In the genomic region with DNA sequence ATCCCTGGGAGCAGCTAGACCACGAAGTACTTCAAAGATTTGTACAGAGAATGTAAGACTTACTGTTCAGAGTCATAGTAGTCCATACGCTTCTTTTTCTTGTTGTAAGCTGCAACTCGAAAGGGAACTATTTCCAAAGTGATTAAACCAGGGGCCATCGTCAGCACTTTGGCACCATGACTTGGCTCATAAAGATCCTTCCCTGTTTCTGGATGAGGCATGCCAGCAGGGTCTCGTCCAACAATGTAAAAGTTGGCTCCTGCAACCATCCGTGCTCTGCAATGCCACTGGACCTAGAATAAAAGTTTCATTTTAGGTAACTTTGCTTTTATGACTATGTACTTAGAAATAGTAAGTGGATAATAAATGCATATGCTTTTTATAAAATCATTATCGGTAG, we compare ENCODE assay signal across 27 cellular contexts.
DNase-seq lines count a peak whose midpoint lies in the region; ATAC-seq and TF ChIP-seq lines count a peak whose summit lies in the region.
"Had no signal": no experiment of that assay in that cellular context is flagged by ENCODE, and none has a peak within 500 bp of the region (broad histone marks: within the 10 kb centered on the region; RNA-seq: fewer than 3 reads in every experiment).

No MANE protein-coding gene starts in this region.

- peaks cover 2% of the 10 kb centered on the region for H3K9me3 Mint-ChIP-seq in mesothelial cell of epicardium
- H3K9me3 Mint-ChIP-seq: activated CD4-positive, alpha-beta memory T cell treated with anti-CD3 and anti-CD28 coated beads, Interleukin-2, amount 10 ng/mL, durations not matched to agents 7 days and 5 days; activated naive CD4-positive, alpha-beta T cell treated with anti-CD3 and anti-CD28 coated beads, Interleukin-2, amount 50 U/mL, for 72 hours; endodermal cell had no signal

- no peak overlapping the region for H3K4me2 ChIP-seq in fibroblast of lung (ENCODE audit: extremely low read depth, insufficient read depth, low read length)

- no peaks in the 10 kb centered on the region for H3K79me2 ChIP-seq in fibroblast of lung (ENCODE audit: control insufficient read depth, insufficient read depth, low read length)

- H3K27me3 ChIP-seq in fibroblast of lung (ENCODE audit: control insufficient read depth, insufficient read depth, low read length), result no peaks in the 10 kb centered on the region
- H3K27me3 ChIP-seq: BE2C, esophagus muscularis mucosa, ovary, thyroid gland had no signal

- H3K4me1 ChIP-seq in fibroblast of lung (ENCODE audit: control insufficient read depth, extremely low read depth, insufficient read depth, low read length), result no peaks in the 10 kb centered on the region
- H3K4me1 ChIP-seq: BE2C, esophagus muscularis mucosa, thyroid gland had no signal

- DNase-seq in left cardiac atrium (peak; percentile 27), cardiac septum (ENCODE audit: low spot score) (no peak), fibroblast of lung (ENCODE audit: low read depth in 2 of 2) (peak; percentile 2 to 8), mesothelial cell of epicardium (ENCODE audit: low spot score in 2 of 2, unreplicated experiment in 2 of 2) (no peak), pons (ENCODE audit: low spot score) (no peak), Kasumi-1 (lab: John Stamatoyannopoulos, UW) (no peak), sciatic nerve (ENCODE audit: low spot score) (no peak)
- no peak for DNase-seq in activated effector memory CD4-positive, alpha-beta T cell treated with Interleukin-2 at 50 U/mL for 16 hours
- DNase-seq: activated CD4-positive, alpha-beta memory T cell treated with anti-CD3 and anti-CD28 coated beads, Interleukin-2, amount 10 ng/mL, durations not matched to agents 7 days and 5 days; activated CD4-positive, CD25-positive, alpha-beta regulatory T cell treated with anti-CD3 and anti-CD28 coated beads, Interleukin-2, amount 50 U/mL, for 72 hours; activated CD8-positive, alpha-beta memory T cell treated with anti-CD3 and anti-CD28 coated beads, Interleukin-2, amount 50 U/mL, for 48 hours; anterior cingulate cortex; BE2C; central memory CD4-positive, alpha-beta T cell; DMS153; endodermal cell; NCI-H2029 treated with DMSO at 0.1 percent for 48 hours; NCI-H226; NCI-H748 treated with DMSO at 0.1 percent for 48 hours; ovary; stimulated activated naive CD4-positive, alpha-beta T cell treated with Interleukin-2 at 50 U/mL for 16 hours; T-helper 17 cell; thyroid gland had no signal

- H3K27ac Mint-ChIP-seq in mesothelial cell of epicardium, result peak overlapping the region; percentile 25
- H3K27ac Mint-ChIP-seq: activated CD4-positive, alpha-beta memory T cell treated with anti-CD3 and anti-CD28 coated beads, Interleukin-2, amount 10 ng/mL, durations not matched to agents 7 days and 5 days; activated naive CD4-positive, alpha-beta T cell treated with anti-CD3 and anti-CD28 coated beads, Interleukin-2, amount 50 U/mL, for 72 hours; endodermal cell; T-helper 17 cell had no signal

- no peaks in the 10 kb centered on the region for H3K36me3 ChIP-seq in fibroblast of lung (ENCODE audit: control insufficient read depth, insufficient read depth, low read length)
- H3K36me3 ChIP-seq: BE2C, ovary, thyroid gland had no signal

- H4K20me1 ChIP-seq in fibroblast of lung (ENCODE audit: control insufficient read depth, extremely low read depth, insufficient read depth, low read length), result no peaks in the 10 kb centered on the region

- H3K9me3 ChIP-seq in fibroblast of lung (ENCODE audit: control insufficient read depth, insufficient read depth, low read depth, low read length), result no peaks in the 10 kb centered on the region
- H3K9me3 ChIP-seq: BE2C, esophagus muscularis mucosa, ovary, thyroid gland had no signal

- H3K4me3 ChIP-seq in fibroblast of lung (replicated peaks in 1 of 4; ENCODE audit: control extremely low read depth in 1 of 4, insufficient read depth in 1 of 4, low read depth in 3 of 4, low read length in 4 of 4), result no peak overlapping the region
- H3K4me3 ChIP-seq: esophagus muscularis mucosa, lung, ovary, thyroid gland had no signal

- no peaks in the 10 kb centered on the region for H3K27me3 Mint-ChIP-seq in mesothelial cell of epicardium (ENCODE audit: low read depth)
- H3K27me3 Mint-ChIP-seq: activated CD4-positive, alpha-beta memory T cell treated with anti-CD3 and anti-CD28 coated beads, Interleukin-2, amount 10 ng/mL, durations not matched to agents 7 days and 5 days; T-helper 17 cell had no signal

- intact Hi-C loops in left cardiac atrium (cut with DNase I) (no loop called here), cardiac septum (cut with DNase I) (no loop called here), sciatic nerve (cut with DNase I) (no loop called here)

- H3K4me1 Mint-ChIP-seq in mesothelial cell of epicardium, result peaks cover 2% of the 10 kb centered on the region
- H3K4me1 Mint-ChIP-seq: activated CD4-positive, alpha-beta memory T cell treated with anti-CD3 and anti-CD28 coated beads, Interleukin-2, amount 10 ng/mL, durations not matched to agents 7 days and 5 days; endodermal cell had no signal

- no peak overlapping the region for H2AFZ ChIP-seq in fibroblast of lung (ENCODE audit: low read length)

- TF ChIP-seq CTCF in fibroblast of lung (conservative IDR thresholded peaks at IDR 0.05 in 1 of 2, IDR thresholded peaks at IDR 0.05 in 1 of 2; ENCODE audit: low read depth in 1 of 2, low read length in 2 of 2) (no peak), mesothelial cell of epicardium (IDR thresholded peaks at IDR 0.05; ENCODE audit: unreplicated experiment) (no peak)

- H3K4me3 Mint-ChIP-seq in mesothelial cell of epicardium, result no peak overlapping the region
- H3K4me3 Mint-ChIP-seq: activated CD4-positive, alpha-beta memory T cell treated with anti-CD3 and anti-CD28 coated beads, Interleukin-2, amount 10 ng/mL, durations not matched to agents 7 days and 5 days; endodermal cell; T-helper 17 cell had no signal

- H3K36me3 Mint-ChIP-seq in mesothelial cell of epicardium, result peaks cover 25% of the 10 kb centered on the region

- ATAC-seq in left cardiac atrium (peak; percentile 26 to 78), sciatic nerve (no peak)
- ATAC-seq: activated naive CD4-positive, alpha-beta T cell treated with anti-CD3 and anti-CD28 coated beads, Interleukin-2, amount 50 U/mL, for 72 hours; SK-N-SH treated with all-trans-retinoic acid at 6 μM for 48 hours; T-helper 17 cell had no signal

- H3K27ac ChIP-seq in fibroblast of lung (ENCODE audit: insufficient read depth, low read length), result no peak overlapping the region
- H3K27ac ChIP-seq: esophagus muscularis mucosa, ovary, thyroid gland had no signal

- no peak overlapping the region for H3K9ac ChIP-seq in fibroblast of lung (ENCODE audit: insufficient read depth, low read length)

Comparison
In these comparisons a context has a peak if more than half of its experiments do, and no peak if none do; other contexts are left out.
1. DNase-seq: peak in left cardiac atrium (single experiment) and fibroblast of lung (2 of 2); none in cardiac septum (single experiment), mesothelial cell of epicardium (0 of 2), pons (single experiment), Kasumi-1 (0 of 2), sciatic nerve (single experiment) and activated effector memory CD4-positive, alpha-beta T cell treated with Interleukin-2 at 50 U/mL for 16 hours (single experiment).